In genomic region chr3:87461036-87461435, GRCh38 we compare ENCODE assay signal across 24 cellular contexts.
"Had no signal": no experiment of that assay in that cellular context is flagged by ENCODE, and none has a peak within 500 bp of the region (broad histone marks: within the 10 kb centered on the region; RNA-seq: fewer than 3 reads in every experiment).

No MANE protein-coding gene starts in this region.

- H3K27ac ChIP-seq: gastrocnemius medialis, sigmoid colon, testis had no signal

- H3K9me3 ChIP-seq: gastrocnemius medialis, sigmoid colon, testis had no signal

- H3K36me3 Mint-ChIP-seq: activated CD4-positive, alpha-beta memory T cell treated with anti-CD3 and anti-CD28 coated beads for 36 hours; activated naive CD8-positive, alpha-beta T cell treated with anti-CD3 and anti-CD28 coated beads, Interleukin-2, amount 10 ng/mL, durations not matched to agents 7 days and 5 days; naive B cell had no signal

- DNase-seq: activated CD4-positive, alpha-beta memory T cell treated with anti-CD3 and anti-CD28 coated beads for 36 hours; activated CD4-positive, alpha-beta T cell treated with anti-CD3 and anti-CD28 coated beads for 48 hours; activated naive CD4-positive, alpha-beta T cell treated with anti-CD3 and anti-CD28 coated beads for 36 hours; activated naive CD8-positive, alpha-beta T cell treated with anti-CD3 and anti-CD28 coated beads, Interleukin-2, amount 10 ng/mL, durations not matched to agents 7 days and 5 days; activated T-cell treated with anti-CD3 and anti-CD28 coated beads, Interleukin-2, amount 50 U/mL, for 48 hours; amniotic stem cell; dermis blood vessel endothelial cell; effector CD8-positive, alpha-beta T cell; gastrocnemius medialis; hippocampal formation; left cardiac atrium; mesenchymal stem cell; naive B cell; posterior cingulate gyrus; sigmoid colon; stimulated activated CD4-positive, alpha-beta T cell treated with anti-CD3 and anti-CD28 coated beads, Interleukin-15, amount 100 ng/mL, for 24 hours; stimulated activated CD8-positive, alpha-beta memory T cell treated with anti-CD3 and anti-CD28 coated beads, Interleukin-4, amount 100 ng/mL, for 48 hours; stimulated activated naive CD4-positive, alpha-beta T cell; T-helper 9 cell; testis; trophoblast cell had no signal

- H3K4me3 Mint-ChIP-seq: activated CD4-positive, alpha-beta memory T cell treated with anti-CD3 and anti-CD28 coated beads for 36 hours; activated naive CD4-positive, alpha-beta T cell treated with anti-CD3 and anti-CD28 coated beads for 36 hours; activated naive CD8-positive, alpha-beta T cell treated with anti-CD3 and anti-CD28 coated beads, Interleukin-2, amount 10 ng/mL, durations not matched to agents 7 days and 5 days; neural crest cell had no signal

- H3K27me3 ChIP-seq: gastrocnemius medialis, sigmoid colon, testis had no signal

- ATAC-seq: esophagus mucosa, gastrocnemius medialis, left cardiac atrium had no signal

- H3K9me3 Mint-ChIP-seq: activated naive CD4-positive, alpha-beta T cell treated with anti-CD3 and anti-CD28 coated beads for 36 hours had no signal

- H3K4me1 ChIP-seq: gastrocnemius medialis, sigmoid colon, testis had no signal

- H3K4me3 ChIP-seq: gastrocnemius medialis, sigmoid colon, smooth muscle cell, testis had no signal

- H3K27me3 Mint-ChIP-seq: activated naive CD8-positive, alpha-beta T cell treated with anti-CD3 and anti-CD28 coated beads, Interleukin-2, amount 10 ng/mL, durations not matched to agents 7 days and 5 days had no signal

- H3K4me2 ChIP-seq: smooth muscle cell had no signal

- H3K27ac Mint-ChIP-seq: activated CD4-positive, alpha-beta memory T cell treated with anti-CD3 and anti-CD28 coated beads for 36 hours; activated naive CD4-positive, alpha-beta T cell treated with anti-CD3 and anti-CD28 coated beads for 36 hours; activated naive CD8-positive, alpha-beta T cell treated with anti-CD3 and anti-CD28 coated beads, Interleukin-2, amount 10 ng/mL, durations not matched to agents 7 days and 5 days; naive B cell had no signal

- H3K4me1 Mint-ChIP-seq: activated naive CD8-positive, alpha-beta T cell treated with anti-CD3 and anti-CD28 coated beads, Interleukin-2, amount 10 ng/mL, durations not matched to agents 7 days and 5 days; naive B cell; neural crest cell had no signal

- H3K36me3 ChIP-seq: gastrocnemius medialis, sigmoid colon had no signal
